ENCODE assay signal across 31 cellular contexts in the genomic region with DNA sequence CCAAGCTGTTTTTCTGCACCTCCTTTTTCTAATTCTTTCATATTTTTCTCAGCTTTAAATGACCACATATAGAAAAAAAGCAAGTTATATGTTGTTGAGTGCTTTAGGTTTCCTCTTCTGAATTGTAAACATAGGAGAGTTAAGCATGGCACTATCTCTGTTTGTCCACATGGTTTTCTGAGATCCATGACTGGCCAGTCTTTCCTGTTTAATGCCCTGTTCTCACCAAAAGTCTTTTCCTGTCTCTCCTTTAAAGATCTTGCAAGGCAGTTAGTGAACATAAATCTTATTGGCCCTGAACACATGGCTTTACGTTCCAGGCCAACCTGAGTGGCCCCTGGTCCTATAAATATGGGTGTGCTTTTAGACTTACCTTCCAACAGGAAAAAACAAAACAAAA. TPM values are rescaled to one million over a fixed set of nuclear protein-coding genes. Genes with fewer than 3 reads are reported as not detected.
"Had no signal": no experiment of that assay in that cellular context is flagged by ENCODE, and none has a peak within 500 bp of the region (broad histone marks: within the 10 kb centered on the region; RNA-seq: fewer than 3 reads in every experiment).

No MANE protein-coding gene starts in this region.

- H3K36me3 ChIP-seq: ascending aorta, cardiac muscle cell, SJCRH30 had no signal

- H3K27ac Mint-ChIP-seq: activated CD4-positive, alpha-beta T cell treated with anti-CD3 and anti-CD28 coated beads, Interleukin-2, amount 10 ng/mL, durations not matched to agents 24 days and 14 days; activated CD8-positive, alpha-beta T cell treated with anti-CD3 and anti-CD28 coated beads for 36 hours; activated naive CD4-positive, alpha-beta T cell treated with anti-CD3 and anti-CD28 coated beads, Interleukin-2, amount 50 U/mL, for 24 hours; activated naive CD8-positive, alpha-beta T cell treated with anti-CD3 and anti-CD28 coated beads, Interleukin-2, amount 10 ng/mL, durations not matched to agents 7 days and 5 days; activated T-cell treated with anti-CD3 and anti-CD28 coated beads, Interleukin-2, amount 50 U/mL, for 24 hours; activated T-helper 2 cell treated with anti-CD3 and anti-CD28 coated beads, Interferon-gamma antibody, Interleukin-2, Interleukin-4, amounts not matched to agents 10 μg/mL and 5 μg/mL and 100 μg/mL, durations not matched to agents 14 hours and 24 hours and 36 hours had no signal

- H3K4me3 ChIP-seq: ascending aorta, cardiac muscle cell, SJCRH30, SK-N-MC had no signal

- H3K4me3 Mint-ChIP-seq: activated CD4-positive, alpha-beta T cell treated with anti-CD3 and anti-CD28 coated beads, Interleukin-2, amount 10 ng/mL, durations not matched to agents 24 days and 14 days; activated CD8-positive, alpha-beta T cell treated with anti-CD3 and anti-CD28 coated beads for 36 hours; activated naive CD4-positive, alpha-beta T cell treated with anti-CD3 and anti-CD28 coated beads, Interleukin-2, amount 50 U/mL, for 24 hours; activated naive CD8-positive, alpha-beta T cell treated with anti-CD3 and anti-CD28 coated beads, Interleukin-2, amount 10 ng/mL, durations not matched to agents 7 days and 5 days; activated T-cell treated with anti-CD3 and anti-CD28 coated beads, Interleukin-2, amount 50 U/mL, for 24 hours; central memory CD8-positive, alpha-beta T cell had no signal

- H3K4me1 Mint-ChIP-seq: activated CD4-positive, alpha-beta T cell treated with anti-CD3 and anti-CD28 coated beads, Interleukin-2, amount 10 ng/mL, durations not matched to agents 24 days and 14 days; activated naive CD4-positive, alpha-beta T cell treated with anti-CD3 and anti-CD28 coated beads, Interleukin-2, amount 50 U/mL, for 24 hours; activated naive CD8-positive, alpha-beta T cell treated with anti-CD3 and anti-CD28 coated beads, Interleukin-2, amount 10 ng/mL, durations not matched to agents 7 days and 5 days; central memory CD8-positive, alpha-beta T cell had no signal

- H3K36me3 Mint-ChIP-seq: activated naive CD4-positive, alpha-beta T cell treated with anti-CD3 and anti-CD28 coated beads, Interleukin-2, amount 50 U/mL, for 24 hours; activated naive CD8-positive, alpha-beta T cell treated with anti-CD3 and anti-CD28 coated beads, Interleukin-2, amount 10 ng/mL, durations not matched to agents 7 days and 5 days had no signal

- DNase-seq: activated CD4-positive, alpha-beta T cell treated with anti-CD3 and anti-CD28 coated beads, Interleukin-2, amount 10 ng/mL, durations not matched to agents 24 days and 14 days; activated CD4-positive, alpha-beta T cell treated with anti-CD3 and anti-CD28 coated beads, Interleukin-2, amount 50 U/mL, for 4 hours; activated CD8-positive, alpha-beta T cell treated with anti-CD3 and anti-CD28 coated beads for 36 hours; activated gamma-delta T cell; activated naive CD4-positive, alpha-beta T cell treated with Interleukin-2 at 50 U/mL for 16 hours; activated naive CD8-positive, alpha-beta T cell treated with anti-CD3 and anti-CD28 coated beads, Interleukin-2, amount 10 ng/mL, durations not matched to agents 7 days and 5 days; activated T-cell treated with anti-CD3 and anti-CD28 coated beads, Interleukin-2, amount 50 U/mL, for 24 hours; amygdala; NCI-H1048; NCI-H1105 treated with DMSO at 0.1 percent for 48 hours; NCI-H1436; NCI-H1694; NCI-H1930; NCI-H2081 treated with DMSO at 0.1 percent for 48 hours; NCI-H345; NCI-H524 treated with DMSO at 0.1 percent for 48 hours; SHP77; SJCRH30; T1000 had no signal

- H3K27me3 ChIP-seq: ascending aorta, cardiac muscle cell had no signal

- H3K9me3 ChIP-seq: ascending aorta, SJCRH30 had no signal

- H3K27ac ChIP-seq: ascending aorta, cardiac muscle cell, SJCRH30, SK-N-MC had no signal

- H3K9me3 Mint-ChIP-seq: activated CD4-positive, alpha-beta T cell treated with anti-CD3 and anti-CD28 coated beads, Interleukin-2, amount 10 ng/mL, durations not matched to agents 24 days and 14 days; activated CD8-positive, alpha-beta T cell treated with anti-CD3 and anti-CD28 coated beads for 36 hours; activated naive CD4-positive, alpha-beta T cell treated with anti-CD3 and anti-CD28 coated beads, Interleukin-2, amount 50 U/mL, for 24 hours; activated naive CD8-positive, alpha-beta T cell treated with anti-CD3 and anti-CD28 coated beads, Interleukin-2, amount 10 ng/mL, durations not matched to agents 7 days and 5 days; activated T-cell treated with anti-CD3 and anti-CD28 coated beads, Interleukin-2, amount 50 U/mL, for 24 hours; activated T-helper 2 cell treated with anti-CD3 and anti-CD28 coated beads, Interferon-gamma antibody, Interleukin-2, Interleukin-4, amounts not matched to agents 10 μg/mL and 5 μg/mL and 100 μg/mL, durations not matched to agents 14 hours and 24 hours and 36 hours; central memory CD8-positive, alpha-beta T cell had no signal

RNA-seq across cellular contexts. Expression of a gene that starts 19.4 kb away (rescaled TPM):
- total RNA-seq: activated CD4-positive, alpha-beta T cell treated with anti-CD3 and anti-CD28 coated beads, Interleukin-2, amount 10 ng/mL, durations not matched to agents 24 days and 14 days; activated CD8-positive, alpha-beta memory T cell treated with anti-CD3 and anti-CD28 coated beads for 36 hours; activated CD8-positive, alpha-beta T cell treated with anti-CD3 and anti-CD28 coated beads for 36 hours; activated naive CD8-positive, alpha-beta T cell treated with anti-CD3 and anti-CD28 coated beads, Interleukin-2, amount 10 ng/mL, durations not matched to agents 7 days and 5 days; activated T-helper 2 cell treated with anti-CD3 and anti-CD28 coated beads, Interferon-gamma antibody, Interleukin-2, Interleukin-4, amounts not matched to agents 10 μg/mL and 5 μg/mL and 100 μg/mL, durations not matched to agents 14 hours and 24 hours and 36 hours; ascending aorta; cardiac muscle cell; MCF 10A; NCI-H460; RPMI7951; SJCRH30; T-helper 1 cell treated with Interleukin-12 subunit alpha and Interleukin-12 subunit beta and Interleukin-4 antibody, amounts not matched to agents 30 ng/mL and 1 ng/mL, for 36 hours; T-helper 2 cell treated with Interferon-gamma antibody and Interleukin-4, amounts not matched to agents 100 ng/mL and 5 ng/mL, for 36 hours had no signal

RNA-seq across cellular contexts. Expression of a gene that starts 25.2 kb away (rescaled TPM):
- total RNA-seq: activated CD4-positive, alpha-beta T cell treated with anti-CD3 and anti-CD28 coated beads, Interleukin-2, amount 10 ng/mL, durations not matched to agents 24 days and 14 days; activated CD8-positive, alpha-beta memory T cell treated with anti-CD3 and anti-CD28 coated beads for 36 hours; activated CD8-positive, alpha-beta T cell treated with anti-CD3 and anti-CD28 coated beads for 36 hours; activated naive CD8-positive, alpha-beta T cell treated with anti-CD3 and anti-CD28 coated beads, Interleukin-2, amount 10 ng/mL, durations not matched to agents 7 days and 5 days; activated T-helper 2 cell treated with anti-CD3 and anti-CD28 coated beads, Interferon-gamma antibody, Interleukin-2, Interleukin-4, amounts not matched to agents 10 μg/mL and 5 μg/mL and 100 μg/mL, durations not matched to agents 14 hours and 24 hours and 36 hours; ascending aorta; cardiac muscle cell; MCF 10A; NCI-H460; RPMI7951; SJCRH30; T-helper 1 cell treated with Interleukin-12 subunit alpha and Interleukin-12 subunit beta and Interleukin-4 antibody, amounts not matched to agents 30 ng/mL and 1 ng/mL, for 36 hours; T-helper 2 cell treated with Interferon-gamma antibody and Interleukin-4, amounts not matched to agents 100 ng/mL and 5 ng/mL, for 36 hours had no signal

RNA-seq across cellular contexts. Expression of a gene that starts 28.6 kb away (rescaled TPM):
- total RNA-seq: activated CD4-positive, alpha-beta T cell treated with anti-CD3 and anti-CD28 coated beads, Interleukin-2, amount 10 ng/mL, durations not matched to agents 24 days and 14 days; activated CD8-positive, alpha-beta memory T cell treated with anti-CD3 and anti-CD28 coated beads for 36 hours; activated CD8-positive, alpha-beta T cell treated with anti-CD3 and anti-CD28 coated beads for 36 hours; activated naive CD8-positive, alpha-beta T cell treated with anti-CD3 and anti-CD28 coated beads, Interleukin-2, amount 10 ng/mL, durations not matched to agents 7 days and 5 days; activated T-helper 2 cell treated with anti-CD3 and anti-CD28 coated beads, Interferon-gamma antibody, Interleukin-2, Interleukin-4, amounts not matched to agents 10 μg/mL and 5 μg/mL and 100 μg/mL, durations not matched to agents 14 hours and 24 hours and 36 hours; ascending aorta; NCI-H460; RPMI7951; SJCRH30; T-helper 1 cell treated with Interleukin-12 subunit alpha and Interleukin-12 subunit beta and Interleukin-4 antibody, amounts not matched to agents 30 ng/mL and 1 ng/mL, for 36 hours; T-helper 2 cell treated with Interferon-gamma antibody and Interleukin-4, amounts not matched to agents 100 ng/mL and 5 ng/mL, for 36 hours had no signal

RNA-seq across cellular contexts. Expression of a gene that starts 48.0 kb away (rescaled TPM):
- total RNA-seq: ascending aorta, MCF 10A, RPMI7951 had no signal

RNA-seq across cellular contexts. Expression of a gene that starts 59.2 kb away (rescaled TPM):
- total RNA-seq: NCI-H460, RPMI7951 had no signal
